27 cellular contexts compared by ENCODE assay signal in the genomic region with DNA sequence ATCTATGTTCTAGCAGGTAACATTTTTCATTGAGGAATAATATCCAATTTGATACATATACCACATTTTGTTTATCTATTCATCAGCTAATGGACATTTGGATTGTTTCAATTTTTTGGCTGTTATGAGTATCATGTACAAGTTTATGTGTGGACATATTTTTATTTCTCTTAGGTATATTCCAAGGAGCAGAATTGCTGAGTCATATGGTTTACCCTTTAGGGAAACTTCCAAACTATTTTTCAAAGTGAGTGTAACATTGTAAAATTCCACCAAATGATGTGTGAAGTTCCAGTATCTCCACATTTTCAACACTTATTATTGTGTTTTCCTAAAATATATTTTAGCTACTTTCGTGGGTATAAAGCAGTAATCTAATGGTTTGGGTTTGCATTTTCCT.
"Had no signal": no experiment of that assay in that cellular context is flagged by ENCODE, and none has a peak within 500 bp of the region (broad histone marks: within the 10 kb centered on the region; RNA-seq: fewer than 3 reads in every experiment).

No MANE protein-coding gene starts in this region.

- DNase-seq: stimulated activated CD4-positive, alpha-beta T cell treated with anti-CD3 and anti-CD28 coated beads, Interleukin-2, amount 100 ng/mL, for 48 hours; stimulated activated CD4-positive, alpha-beta T cell treated with anti-CD3 and anti-CD28 coated beads, Interleukin-4, amount 100 ng/mL, for 1 hour; stimulated activated CD4-positive, alpha-beta T cell treated with anti-CD3 and anti-CD28 coated beads, Interleukin-4, amount 100 ng/mL, for 24 hours; stimulated activated CD4-positive, alpha-beta T cell treated with anti-CD3 and anti-CD28 coated beads, Interleukin-4, amount 100 ng/mL, for 4 hours; stimulated activated CD8-positive, alpha-beta memory T cell treated with anti-CD3 and anti-CD28 coated beads, Interleukin-4, amount 100 ng/mL, for 48 hours; stimulated activated naive B cell treated with anti-CD40 and anti-IgM and Interleukin-4, amounts not matched to agents 10 μg/mL and 1 μg/mL and 100 μg/mL, for 72 hours; stimulated activated naive CD4-positive, alpha-beta T cell; stimulated activated naive CD4-positive, alpha-beta T cell treated with Interleukin-2 at 50 U/mL for 16 hours; stimulated activated naive CD8-positive, alpha-beta T cell treated with anti-CD3 and anti-CD28 coated beads, Interleukin-15, amount 100 ng/mL, for 72 hours; stimulated activated naive CD8-positive, alpha-beta T cell treated with anti-CD3 and anti-CD28 coated beads, Interleukin-15, Interleukin-2, amounts not matched to agents 100 U/mL and 50 U/mL, for 24 hours; stomach; substantia nigra; testis; thyroid gland; tibial artery; transverse colon; trophoblast cell; upper lobe of left lung; upper lobe of right lung; uterus had no signal

- FAIRE-seq: urothelium cell line had no signal

- ATAC-seq: stimulated activated effector memory CD8-positive, alpha-beta T cell treated with anti-CD3 and anti-CD28 coated beads, Interleukin-12 subunit alpha, Interleukin-12 subunit beta, amount 100 ng/mL, for 72 hours; stimulated activated memory B cell treated with anti-CD40 and anti-IgM and Interleukin-4, amounts not matched to agents 10 μg/mL and 1 μg/mL and 100 μg/mL, for 72 hours; stimulated activated naive B cell treated with anti-CD40 and anti-IgM and Interleukin-4, amounts not matched to agents 10 μg/mL and 1 μg/mL and 100 μg/mL, for 72 hours; stimulated activated naive CD8-positive, alpha-beta T cell treated with anti-CD3 and anti-CD28 coated beads, Interleukin-15, amount 100 ng/mL, for 72 hours; stimulated activated naive CD8-positive, alpha-beta T cell treated with anti-CD3 and anti-CD28 coated beads, Interleukin-15, Interleukin-2, amounts not matched to agents 100 U/mL and 50 U/mL, for 24 hours; upper lobe of right lung had no signal

- H3K36me3 ChIP-seq: stomach, suprapubic skin, thoracic aorta, thyroid gland, tibial artery, tibial nerve, transverse colon, upper lobe of left lung, upper lobe of right lung, uterus, vagina had no signal

- H3K4me3 ChIP-seq: stomach, suprapubic skin, testis, thoracic aorta, thyroid gland, tibial artery, tibial nerve, transverse colon, upper lobe of left lung, upper lobe of right lung, uterus, vagina had no signal

- H3K27ac ChIP-seq: stomach, suprapubic skin, testis, thoracic aorta, thyroid gland, tibial artery, tibial nerve, transverse colon, upper lobe of left lung, upper lobe of right lung, uterus, vagina had no signal

- H3K9me3 ChIP-seq: stomach, suprapubic skin, testis, thoracic aorta, thyroid gland, tibial artery, tibial nerve, upper lobe of left lung, upper lobe of right lung, uterus, vagina had no signal

- H3K27me3 ChIP-seq: stomach, suprapubic skin, testis, thyroid gland, tibial artery, tibial nerve, transverse colon, upper lobe of left lung, upper lobe of right lung, uterus, vagina had no signal

- H3K4me1 ChIP-seq: stomach, suprapubic skin, testis, thyroid gland, tibial artery, tibial nerve, transverse colon, upper lobe of left lung, upper lobe of right lung, uterus, vagina had no signal
